In genomic region chr14:93954900-93955891, GRCh38 we compare ENCODE assay signal across 8 cellular contexts. TPM values are rescaled to one million over a fixed set of nuclear protein-coding genes. Genes with fewer than 3 reads are reported as not detected.
A peak's percentile ranks its signal among the peaks of the same experiment; 100 is the strongest.
DNase-seq lines count a peak whose midpoint lies in the region; ATAC-seq and TF ChIP-seq lines count a peak whose summit lies in the region.

No MANE protein-coding gene starts in this region.

- no peak overlapping the region for H3K27ac ChIP-seq in SK-N-SH (ENCODE audit: low read depth in 2 of 2, low read length in 1 of 2)
- H3K27ac ChIP-seq in SJCRH30: no peak overlapping the region

- peaks cover 3 to 16% of the 10 kb centered on the region in 2 experiments; a peak in 2 of 4 replicates for H3K4me1 ChIP-seq in SK-N-SH (ENCODE audit: control insufficient read depth in 1 of 2, insufficient read depth in 2 of 2, low read depth in 1 of 2, low read length in 1 of 2)
- H3K4me1 ChIP-seq in SJCRH30: peaks cover 56% of the 10 kb centered on the region

- no peak for TF ChIP-seq EP300 in SK-N-SH (IDR thresholded peaks at IDR 0.05; ENCODE audit: borderline replicate concordance in 1 of 2, low read depth in 1 of 2, low read length in 1 of 2)

- H3K9me3 ChIP-seq in SK-N-SH (no peaks in the 10 kb centered on the region), SJCRH30 (replicated peaks) (no peaks in the 10 kb centered on the region)

- intact Hi-C loops in activated CD8-positive, alpha-beta T cell treated with anti-CD3 and anti-CD28 coated beads for 36 hours (cut with micrococcal nuclease): loop anchor here (10.0 kb wide), 1 partner anchor 180 kb away; no protein-coding TSS in a partner anchor

- no peak overlapping the region; the same call in 1 of the 2 replicates for H2AFZ ChIP-seq in SK-N-SH (ENCODE audit: low read depth)

- no peaks in the 10 kb centered on the region for H4K20me1 ChIP-seq in SK-N-SH (ENCODE audit: insufficient read depth)

- H3F3A ChIP-seq in SK-N-SH (replicated peaks; ENCODE audit: insufficient read depth): peaks cover 10% of the 10 kb centered on the region

- no peaks in the 10 kb centered on the region for H3K79me2 ChIP-seq in SK-N-SH (ENCODE audit: insufficient read depth)

- no peak overlapping the region for H3K4me3 ChIP-seq in SK-N-SH (ENCODE audit: low read depth in 2 of 2, low read length in 1 of 2)
- H3K4me3 ChIP-seq in SJCRH30: no peak overlapping the region

- H3K27me3 ChIP-seq in SK-N-SH (ENCODE audit: insufficient read depth): no peaks in the 10 kb centered on the region
- H3K27me3 ChIP-seq in SJCRH30: no peaks in the 10 kb centered on the region

- CTCF ChIA-PET in SK-N-SH (lab: Yijun Ruan, JAX): interaction anchor here (5.2 kb wide), 1 partner anchor 16 kb away, joined by 28 read pairs; no protein-coding TSS in a partner anchor
- CTCF ChIA-PET in activated CD8-positive, alpha-beta T cell treated with anti-CD3 and anti-CD28 coated beads for 36 hours (lab: Charles Lee): interaction anchor here (0.8 to 12.0 kb wide), 9 partner anchors 13 to 177 kb away, joined by 3 to 170 read pairs (median 5); no protein-coding TSS in a partner anchor

- H3K36me3 ChIP-seq in SK-N-SH (replicated peaks in 1 of 2; ENCODE audit: control insufficient read depth in 1 of 2, insufficient read depth in 2 of 2, low read length in 1 of 2) (no peaks in the 10 kb centered on the region), SJCRH30 (no peaks in the 10 kb centered on the region)

- no peak overlapping the region for H3K4me2 ChIP-seq in SK-N-SH

- H3K9ac ChIP-seq in SK-N-SH: no peak overlapping the region

- no peaks in the 10 kb centered on the region for H3K9me2 ChIP-seq in SK-N-SH

- DNase-seq in SK-N-SH: peak; percentile 37
- DNase-seq in activated CD8-positive, alpha-beta T cell treated with anti-CD3 and anti-CD28 coated beads for 36 hours: peak; percentile 68
- DNase-seq in mucosa of gallbladder (ENCODE audit: low spot score): peak; percentile 31
- no peak for DNase-seq in NCI-H524 (lab: John Stamatoyannopoulos, UW)
- DNase-seq in SJCRH30: no peak
- no peak for DNase-seq in ecto neural progenitor cell (ENCODE audit: low spot score)

- H3K4me3 Mint-ChIP-seq in activated CD8-positive, alpha-beta T cell treated with anti-CD3 and anti-CD28 coated beads for 36 hours: peak overlapping the region; percentile 83

- no peaks in the 10 kb centered on the region for H3K27me3 Mint-ChIP-seq in activated CD8-positive, alpha-beta T cell treated with anti-CD3 and anti-CD28 coated beads for 36 hours

- peak overlapping the region; percentile 99 for H3K27ac Mint-ChIP-seq in activated CD8-positive, alpha-beta T cell treated with anti-CD3 and anti-CD28 coated beads for 36 hours

- POLR2A ChIA-PET in SK-N-SH (lab: Yijun Ruan, JAX): no interaction called here
- POLR2A ChIA-PET in activated CD8-positive, alpha-beta T cell treated with anti-CD3 and anti-CD28 coated beads for 36 hours (lab: Charles Lee): interaction anchor here (0.9 to 3.2 kb wide), 8 partner anchors 9 to 37 kb away, joined by 3 to 19 read pairs (median 4); no protein-coding TSS in a partner anchor

- ATAC-seq in SK-N-SH treated with all-trans-retinoic acid at 6 μM for 48 hours (no peak), HG03342 (IDR thresholded peaks at IDR 0.05; ENCODE audit: unreplicated experiment) (peak; percentile 33)
- peak; percentile 25 for ATAC-seq in activated CD8-positive, alpha-beta T cell treated with anti-CD3 and anti-CD28 coated beads for 36 hours

- peaks cover 9% of the 10 kb centered on the region for H3K36me3 Mint-ChIP-seq in activated CD8-positive, alpha-beta T cell treated with anti-CD3 and anti-CD28 coated beads for 36 hours (ENCODE audit: low read depth)

- no peak for TF ChIP-seq RAD21 in SK-N-SH (IDR thresholded peaks at IDR 0.05; ENCODE audit: low read length)

- peaks cover 88% of the 10 kb centered on the region for H3K4me1 Mint-ChIP-seq in activated CD8-positive, alpha-beta T cell treated with anti-CD3 and anti-CD28 coated beads for 36 hours (ENCODE audit: low read depth)

- TF ChIP-seq CTCF in SK-N-SH (IDR thresholded peaks at IDR 0.05): no peak
- no peak for TF ChIP-seq CTCF in activated CD8-positive, alpha-beta T cell treated with anti-CD3 and anti-CD28 coated beads for 36 hours (IDR thresholded peaks at IDR 0.05)

- H3K9me3 Mint-ChIP-seq in activated CD8-positive, alpha-beta T cell treated with anti-CD3 and anti-CD28 coated beads for 36 hours: no peaks in the 10 kb centered on the region

- WGBS in SK-N-SH (ENCODE audit: low lambda C conversion rate): 90% methylated on average over 16 of the region's 21 CpGs

TF ChIP-seq in SK-N-SH, 30 proteins besides CTCF, POLR2A, EP300 and RAD21:
- TF ChIP-seq RXRA (IDR thresholded peaks at IDR 0.05; ENCODE audit: borderline replicate concordance, low read depth) (no peak), POLR2AphosphoS5 (IDR thresholded peaks at IDR 0.05; ENCODE audit: low read depth, low read length) (no peak)

TF ChIP-seq in SK-N-SH treated with all-trans-retinoic acid at 6 μM for 48 hours, 23 proteins besides CTCF, POLR2A, EP300 and RAD21 (continues in another document):
- no peak for TF ChIP-seq ZNF565 (CRISPR knock-in tag; conservative IDR thresholded peaks at IDR 0.05; ENCODE audit: low read depth)
- TF ChIP-seq TOX (CRISPR knock-in tag; IDR thresholded peaks at IDR 0.05; ENCODE audit: borderline replicate concordance): no peak
- no peak for TF ChIP-seq OSR1 (CRISPR knock-in tag; IDR thresholded peaks at IDR 0.05)
- TF ChIP-seq ESRRG (CRISPR knock-in tag; IDR thresholded peaks at IDR 0.05): no peak
- TF ChIP-seq ZFP30 (CRISPR knock-in tag; IDR thresholded peaks at IDR 0.05): no peak
- TF ChIP-seq CSDC2 (CRISPR knock-in tag; IDR thresholded peaks at IDR 0.05): no peak
- no peak for TF ChIP-seq GLIS3 (CRISPR knock-in tag; IDR thresholded peaks at IDR 0.05)
- no peak for TF ChIP-seq TSHZ2 (CRISPR knock-in tag; IDR thresholded peaks at IDR 0.05)
- TF ChIP-seq CREB5 (CRISPR knock-in tag; IDR thresholded peaks at IDR 0.05; ENCODE audit: low read depth): no peak

RNA-seq across cellular contexts. Expression of gene ASB2, which starts 21.2 kb away (rescaled TPM):
- polyA plus RNA-seq in SK-N-SH (2012; rRNA removed): 0.13 and 0.15 TPM in 2 replicates
- polyA plus RNA-seq in SK-N-SH (2012; cell fraction: cytosol; rRNA removed): 0.01 and 0.03 TPM in 2 replicates
- polyA plus RNA-seq in SK-N-SH (2012; cell fraction: nucleus; rRNA removed): 0.20 and 0.33 TPM in 2 replicates
- 10 to 100 TPM; 11.7 to 12.7 TPM for total RNA-seq in activated CD8-positive, alpha-beta T cell treated with anti-CD3 and anti-CD28 coated beads for 36 hours
- total RNA-seq in mucosa of gallbladder: 28.0 TPM
- total RNA-seq in SJCRH30 (2014; rRNA removed; shearing (Covaris generic)): 2.3 and 2.4 TPM in 2 replicates

RNA-seq across cellular contexts. Expression of gene FAM181A, which starts 28.1 kb away (rescaled TPM):
- not detected in 2 replicates for polyA plus RNA-seq in SK-N-SH (2012; rRNA removed)
- not detected in 2 replicates for polyA plus RNA-seq in SK-N-SH (2012; cell fraction: cytosol; rRNA removed)
- polyA plus RNA-seq in SK-N-SH (2012; cell fraction: nucleus; rRNA removed): not detected in 2 replicates
- total RNA-seq in activated CD8-positive, alpha-beta T cell treated with anti-CD3 and anti-CD28 coated beads for 36 hours: not detected
- total RNA-seq in mucosa of gallbladder: not detected
- total RNA-seq in SJCRH30 (2014; rRNA removed; shearing (Covaris generic)): not detected in 2 replicates

RNA-seq across cellular contexts. Expression of gene CCDC197, which starts 41.9 kb away (rescaled TPM):
- polyA plus RNA-seq in SK-N-SH (2012; rRNA removed): not detected in 2 replicates
- polyA plus RNA-seq in SK-N-SH (2012; cell fraction: cytosol; rRNA removed): not detected in 2 replicates
- polyA plus RNA-seq in SK-N-SH (2012; cell fraction: nucleus; rRNA removed): not detected in 2 replicates
- not detected for total RNA-seq in activated CD8-positive, alpha-beta T cell treated with anti-CD3 and anti-CD28 coated beads for 36 hours
- total RNA-seq in mucosa of gallbladder: not detected
- total RNA-seq in SJCRH30 (2014; rRNA removed; shearing (Covaris generic)): not detected in 2 replicates

Comparison
In these comparisons a context has a peak if more than half of its experiments do, and no peak if none do; other contexts are left out.
1. DNase-seq: peak in SK-N-SH (single experiment), activated CD8-positive, alpha-beta T cell treated with anti-CD3 and anti-CD28 coated beads for 36 hours (single experiment) and mucosa of gallbladder (single experiment); none in NCI-H524 (0 of 2), SJCRH30 (0 of 2) and ecto neural progenitor cell (single experiment).